ENCODE assay signal across 28 cellular contexts in the genomic region with DNA sequence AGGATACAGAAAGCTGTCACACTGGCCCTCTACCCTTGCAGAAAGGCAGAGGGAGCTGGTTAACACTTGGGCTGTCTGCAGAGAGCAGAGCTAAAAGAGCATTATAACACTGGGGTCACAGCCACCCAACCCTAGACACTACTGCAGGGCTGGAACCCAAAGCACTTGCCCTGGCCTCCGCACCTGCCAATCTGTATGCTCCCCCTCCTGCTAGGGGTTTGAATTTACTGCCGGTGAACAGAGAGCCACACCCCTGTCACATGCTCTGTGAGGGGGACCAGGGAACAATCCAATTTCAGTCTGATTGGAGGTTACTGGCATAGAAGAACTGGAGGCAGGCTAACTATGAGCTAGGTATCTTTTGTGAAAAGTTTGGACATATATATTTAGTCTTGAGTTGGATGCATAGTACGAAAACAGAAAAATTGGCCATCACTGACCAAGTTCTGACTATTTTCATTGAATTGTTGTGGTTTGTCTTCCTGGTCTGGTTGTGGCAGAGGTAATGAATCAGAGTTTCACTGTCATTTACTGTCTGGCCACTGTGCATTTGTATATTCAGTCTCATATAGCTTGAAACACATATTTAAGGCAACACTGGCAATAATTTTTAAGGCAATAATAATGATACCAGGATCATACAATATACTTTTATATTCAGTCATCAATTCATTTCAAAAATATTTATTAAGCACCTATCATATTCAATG.
"Had no signal": no experiment of that assay in that cellular context is flagged by ENCODE, and none has a peak within 500 bp of the region (broad histone marks: within the 10 kb centered on the region; RNA-seq: fewer than 3 reads in every experiment).

No MANE protein-coding gene starts in this region.

- H3K36me3 ChIP-seq: heart right ventricle, left lung, lower lobe of right lung, neural progenitor cell, neutrophil, right atrium auricular region, right lobe of liver, suprapubic skin, thoracic aorta, tibial artery, uterus had no signal

- FAIRE-seq: keratinocyte had no signal

- H3K4me1 ChIP-seq: heart right ventricle, left lung, lower lobe of right lung, neural progenitor cell, parathyroid adenoma, psoas muscle, right atrium auricular region, right lobe of liver, suprapubic skin, tibial artery, uterus had no signal

- H3K9me3 ChIP-seq: lower lobe of right lung, neutrophil, psoas muscle, right atrium auricular region, right lobe of liver, thoracic aorta, tibial artery, uterus had no signal

- H3K4me3 ChIP-seq: heart right ventricle, hepatocyte, left lung, lower lobe of right lung, neural progenitor cell, psoas muscle, right atrium auricular region, right lobe of liver, suprapubic skin, thoracic aorta, tibial artery, uterus had no signal

- H3K4me2 ChIP-seq: hepatocyte, neural progenitor cell had no signal

- H3K9ac ChIP-seq: neural progenitor cell, parathyroid adenoma had no signal

- DNase-seq: heart right ventricle; kidney glomerular epithelial cell; left colon; left lung; lower lobe of right lung; mammary epithelial cell; mesenchymal stem cell; naive B cell; natural killer cell; nephron progenitor cell; occipital lobe; psoas muscle; right lobe of liver; stimulated activated CD4-positive, alpha-beta T cell treated with anti-CD3 and anti-CD28 coated beads, Interleukin-12 subunit alpha, Interleukin-12 subunit beta, amount 100 ng/mL, for 4 hours; stimulated activated CD4-positive, alpha-beta T cell treated with anti-CD3 and anti-CD28 coated beads, Interleukin-15, amount 100 ng/mL, for 24 hours; stimulated activated CD4-positive, alpha-beta T cell treated with anti-CD3 and anti-CD28 coated beads, Interleukin-4, amount 100 ng/mL, for 24 hours; stimulated activated naive CD4-positive, alpha-beta T cell; tibial artery; uterus had no signal

- H3K79me2 ChIP-seq: hepatocyte, parathyroid adenoma had no signal

- H3K27ac ChIP-seq: heart right ventricle, hepatocyte, left lung, lower lobe of right lung, neural progenitor cell, neutrophil, parathyroid adenoma, psoas muscle, right atrium auricular region, right lobe of liver, suprapubic skin, thoracic aorta, tibial artery, uterus had no signal

- H2AFZ ChIP-seq: hepatocyte, neural progenitor cell, parathyroid adenoma had no signal

- H3K27me3 ChIP-seq: heart right ventricle, hepatocyte, left lung, neural progenitor cell, neutrophil, right atrium auricular region, right lobe of liver, suprapubic skin, tibial artery, uterus had no signal

- ATAC-seq: left colon; left lung; natural killer cell; psoas muscle; right lobe of liver; stimulated activated effector memory CD8-positive, alpha-beta T cell treated with anti-CD3 and anti-CD28 coated beads, Interleukin-12 subunit alpha, Interleukin-12 subunit beta, amount 100 ng/mL, for 72 hours had no signal
